ENCODE assay signal across 8 cellular contexts in genomic region chr16:56933266-56933619, GRCh38. TPM values are rescaled to one million over a fixed set of nuclear protein-coding genes. Genes with fewer than 3 reads are reported as not detected.
A peak's percentile ranks its signal among the peaks of the same experiment; 100 is the strongest.
DNase-seq lines count a peak whose midpoint lies in the region; ATAC-seq and TF ChIP-seq lines count a peak whose summit lies in the region.

No MANE protein-coding gene starts in this region.

- no peaks in the 10 kb centered on the region for H3K27me3 ChIP-seq in BLaER1 treated with 17β-estradiol and CSF1 and Interleukin-3, amounts not matched to agents 10 nM and 100 nM

- intact Hi-C loops in natural killer cell (cut with micrococcal nuclease) = loop anchor here (1.0 to 2.0 kb wide), 2 partner anchors 66 to 366 kb away; no protein-coding TSS in a partner anchor

- no peak for TF ChIP-seq CTCF in natural killer cell (IDR thresholded peaks at IDR 0.05)

- H3K4me3 Mint-ChIP-seq in natural killer cell = peak overlapping the region; percentile 98

- peaks cover 55 to 72% (median 68%) of the 10 kb centered on the region in 10 experiments for H3K4me1 ChIP-seq in BLaER1 treated with 17β-estradiol and CSF1 and Interleukin-3, amounts not matched to agents 10 nM and 100 nM

- peak; percentile 55 for DNase-seq in NAMALWA (ENCODE audit: low spot score)
- DNase-seq in natural killer cell = no peak
- no peak for DNase-seq in SKM-1 treated with dmso at 0.1 percent for 144 hours (lab: John Stamatoyannopoulos, UW; ENCODE audit: unreplicated experiment)
- DNase-seq in KG1 (lab: John Stamatoyannopoulos, UW) = no peak
- DNase-seq in MV-4-11 (lab: John Stamatoyannopoulos, UW) = no peak
- no peak for DNase-seq in DMS153 treated with DMSO at 0.1 percent for 48 hours (lab: John Stamatoyannopoulos, UW; ENCODE audit: unreplicated experiment)

- no peaks in the 10 kb centered on the region for H3K9me3 Mint-ChIP-seq in natural killer cell

- H3K4me2 ChIP-seq in BLaER1 treated with 17β-estradiol and CSF1 and Interleukin-3, amounts not matched to agents 10 nM and 100 nM = peak overlapping the region; percentile 86 to 99 (median 95)

- H3K27ac Mint-ChIP-seq in natural killer cell = peak overlapping the region; percentile 97 to 98

- H3K4me3 ChIP-seq in BLaER1 treated with 17β-estradiol and CSF1 and Interleukin-3, amounts not matched to agents 10 nM and 100 nM = peak overlapping the region; percentile 88 to 100 (median 97)

- H3K36me3 Mint-ChIP-seq in natural killer cell = peaks cover 13% of the 10 kb centered on the region

- peaks cover 42 to 54% (median 51%) of the 10 kb centered on the region in 11 experiments for H3K36me3 ChIP-seq in BLaER1 treated with 17β-estradiol and CSF1 and Interleukin-3, amounts not matched to agents 10 nM and 100 nM

- ATAC-seq in natural killer cell = no peak

- H3K9ac ChIP-seq in BLaER1 treated with 17β-estradiol and CSF1 and Interleukin-3, amounts not matched to agents 10 nM and 100 nM = peak overlapping the region; percentile 94 to 100 (median 97)

- H3K27me3 Mint-ChIP-seq in natural killer cell (ENCODE audit: low read depth in 2 of 2) = no peaks in the 10 kb centered on the region

- peaks cover 40 to 54% of the 10 kb centered on the region in 2 donors for H3K4me1 Mint-ChIP-seq in natural killer cell

- H3K27ac ChIP-seq in BLaER1 treated with 17β-estradiol and CSF1 and Interleukin-3, amounts not matched to agents 10 nM and 100 nM = peak overlapping the region; percentile 91 to 100 (median 94); a peak in 21 of 22 replicates
- peak overlapping the region; percentile 96 for H3K27ac ChIP-seq in cingulate gyrus (ENCODE audit: low read depth, low read length)

- peaks cover 54 to 62% (median 59%) of the 10 kb centered on the region in 11 experiments for H4K20me1 ChIP-seq in BLaER1 treated with 17β-estradiol and CSF1 and Interleukin-3, amounts not matched to agents 10 nM and 100 nM

- H3K9me3 ChIP-seq in BLaER1 treated with 17β-estradiol and CSF1 and Interleukin-3, amounts not matched to agents 10 nM and 100 nM (replicated peaks in 1 of 11) = no peaks in the 10 kb centered on the region

RNA-seq across cellular contexts. Expression of gene HERPUD1, which starts 1.3 kb away (rescaled TPM):
- 100 to 1,000 TPM; 181 to 266 (median 243) TPM for total RNA-seq in natural killer cell

RNA-seq across cellular contexts. Expression of gene CETP, which starts 28.5 kb away (rescaled TPM):
- total RNA-seq in natural killer cell = under 1 TPM in 1 of 3 donors, not detected in 2; 0.14 TPM

RNA-seq across cellular contexts. Expression of gene NLRC5, which starts 56.1 kb away (rescaled TPM):
- total RNA-seq in natural killer cell = 100 to 1,000 TPM; 320 to 563 (median 535) TPM
